ENCODE assay signal across 27 cellular contexts in genomic region chr13:36098080-36098479, GRCh38. TPM values are rescaled to one million over a fixed set of nuclear protein-coding genes. Genes with fewer than 3 reads are reported as not detected.
"Had no signal": no experiment of that assay in that cellular context is flagged by ENCODE, and none has a peak within 500 bp of the region (broad histone marks: within the 10 kb centered on the region; RNA-seq: fewer than 3 reads in every experiment).

No MANE protein-coding gene starts in this region.

- H3K9me3 ChIP-seq: colonic mucosa, left lung, neutrophil, pancreas, right lobe of liver, stomach, suprapubic skin, tibial nerve, uterus had no signal

- H3K4me1 Mint-ChIP-seq: activated naive CD4-positive, alpha-beta T cell treated with anti-CD3 and anti-CD28 coated beads, Interleukin-2, amount 50 U/mL, for 24 hours; central memory CD8-positive, alpha-beta T cell; natural killer cell; stimulated activated effector memory CD8-positive, alpha-beta T cell treated with anti-CD3 and anti-CD28 coated beads, Interleukin-12 subunit alpha, Interleukin-12 subunit beta, amount 100 ng/mL, for 72 hours had no signal

- H3K9me3 Mint-ChIP-seq: activated naive CD4-positive, alpha-beta T cell treated with anti-CD3 and anti-CD28 coated beads, Interleukin-2, amount 50 U/mL, for 24 hours had no signal

- ATAC-seq: effector memory CD8-positive, alpha-beta T cell; esophagus mucosa; left lung; natural killer cell; pancreas; right lobe of liver; stimulated activated effector memory CD8-positive, alpha-beta T cell treated with anti-CD3 and anti-CD28 coated beads, Interleukin-12 subunit alpha, Interleukin-12 subunit beta, amount 100 ng/mL, for 72 hours had no signal

- H3K27ac Mint-ChIP-seq: activated naive CD4-positive, alpha-beta T cell treated with anti-CD3 and anti-CD28 coated beads, Interleukin-2, amount 50 U/mL, for 24 hours; effector memory CD8-positive, alpha-beta T cell; natural killer cell; stimulated activated effector memory CD8-positive, alpha-beta T cell treated with anti-CD3 and anti-CD28 coated beads, Interleukin-12 subunit alpha, Interleukin-12 subunit beta, amount 100 ng/mL, for 72 hours; T-helper 2 cell treated with Interferon-gamma antibody and Interleukin-4, amounts not matched to agents 5 μg/mL and 100 μg/mL, for 36 hours had no signal

- H3K27ac ChIP-seq: colonic mucosa, left lung, neutrophil, pancreas, right lobe of liver, stomach, suprapubic skin, uterus had no signal

- DNase-seq: activated CD4-positive, alpha-beta T cell treated with anti-CD3 and anti-CD28 coated beads for 1 hour; activated CD4-positive, alpha-beta T cell treated with anti-CD3 and anti-CD28 coated beads, Interleukin-2, amount 50 U/mL, for 1 hour; activated gamma-delta T cell treated with Interleukin-2 at 50 U/mL for 16 hours; activated T-cell treated with anti-CD3 and anti-CD28 coated beads, Interleukin-2, amount 50 U/mL, for 1 hour; aorta; colonic mucosa; dorsolateral prefrontal cortex; effector memory CD8-positive, alpha-beta T cell; kidney; left lung; mammary epithelial cell; midbrain; natural killer cell; pancreas; right lobe of liver; small intestine; stimulated activated CD4-positive, alpha-beta T cell treated with anti-CD3 and anti-CD28 coated beads, Interleukin-2, amount 100 ng/mL, for 24 hours; stomach; uterus had no signal

- H3K4me1 ChIP-seq: colonic mucosa, left lung, pancreas, right lobe of liver, stomach, suprapubic skin, uterus had no signal

- H3K4me3 ChIP-seq: colonic mucosa, dorsolateral prefrontal cortex, left lung, pancreas, right lobe of liver, stomach, suprapubic skin, tibial nerve, uterus had no signal

- H3K4me3 Mint-ChIP-seq: activated naive CD4-positive, alpha-beta T cell treated with anti-CD3 and anti-CD28 coated beads, Interleukin-2, amount 50 U/mL, for 24 hours; central memory CD8-positive, alpha-beta T cell; effector memory CD8-positive, alpha-beta T cell; natural killer cell; stimulated activated effector memory CD8-positive, alpha-beta T cell treated with anti-CD3 and anti-CD28 coated beads, Interleukin-12 subunit alpha, Interleukin-12 subunit beta, amount 100 ng/mL, for 72 hours; T-helper 2 cell treated with Interferon-gamma antibody and Interleukin-4, amounts not matched to agents 5 μg/mL and 100 μg/mL, for 36 hours had no signal

- H3K36me3 Mint-ChIP-seq: activated naive CD4-positive, alpha-beta T cell treated with anti-CD3 and anti-CD28 coated beads, Interleukin-2, amount 50 U/mL, for 24 hours; natural killer cell; stimulated activated effector memory CD8-positive, alpha-beta T cell treated with anti-CD3 and anti-CD28 coated beads, Interleukin-12 subunit alpha, Interleukin-12 subunit beta, amount 100 ng/mL, for 72 hours had no signal

- H3K27me3 Mint-ChIP-seq: activated naive CD4-positive, alpha-beta T cell treated with anti-CD3 and anti-CD28 coated beads, Interleukin-2, amount 50 U/mL, for 24 hours; central memory CD8-positive, alpha-beta T cell; effector memory CD8-positive, alpha-beta T cell had no signal

- H3K36me3 ChIP-seq: colonic mucosa, left lung, neutrophil, pancreas, right lobe of liver, stomach, suprapubic skin, tibial nerve, uterus had no signal

- H3K27me3 ChIP-seq: colonic mucosa, dorsolateral prefrontal cortex, left lung, neutrophil, pancreas, right lobe of liver, stomach, suprapubic skin, tibial nerve, uterus had no signal

RNA-seq across cellular contexts. Expression of gene DCLK1, which starts 33.1 kb away (rescaled TPM):
- total RNA-seq: natural killer cell had no signal
